In genomic region chr12:49622501-49623141, GRCh38 we compare ENCODE assay signal across 8 cellular contexts. TPM values are rescaled to one million over a fixed set of nuclear protein-coding genes. Genes with fewer than 3 reads are reported as not detected.
A peak's percentile ranks its signal among the peaks of the same experiment; 100 is the strongest.
DNase-seq lines count a peak whose midpoint lies in the region; ATAC-seq and TF ChIP-seq lines count a peak whose summit lies in the region.

No MANE protein-coding gene starts in this region.

- H3K9me3 ChIP-seq in SK-N-SH: no peaks in the 10 kb centered on the region

- peak overlapping the region; percentile 51 for H3K4me3 ChIP-seq in BJ (ENCODE audit: low read depth, low read length)
- H3K4me3 ChIP-seq in SK-N-SH (ENCODE audit: low read depth in 2 of 2, low read length in 1 of 2): peak overlapping the region; percentile 63 to 67
- H3K4me3 ChIP-seq in astrocyte of the spinal cord (ENCODE audit: low read depth, low read length): peak overlapping the region; percentile 63

- no peaks in the 10 kb centered on the region for H3K9me2 ChIP-seq in SK-N-SH

- TF ChIP-seq RAD21 in SK-N-SH (IDR thresholded peaks at IDR 0.05; ENCODE audit: low read length): no peak

- H3K79me2 ChIP-seq in SK-N-SH (ENCODE audit: insufficient read depth): no peaks in the 10 kb centered on the region

- POLR2A ChIA-PET in BJ (lab: Charles Lee): no interaction called here
- POLR2A ChIA-PET in SK-N-SH (lab: Yijun Ruan, JAX): interaction anchor here (0.6 to 2.3 kb wide), 2 partner anchors 14 to 316 kb away, joined by 3 to 10 read pairs; no protein-coding TSS in a partner anchor

- no peak; a peak in 1 of 4 replicates for TF ChIP-seq EP300 in SK-N-SH (IDR thresholded peaks at IDR 0.05; ENCODE audit: borderline replicate concordance in 1 of 2, low read depth in 1 of 2, low read length in 1 of 2)

- peaks cover 14 to 37% of the 10 kb centered on the region in 2 experiments; a peak in 3 of 4 replicates for H3K4me1 ChIP-seq in SK-N-SH (ENCODE audit: control insufficient read depth in 1 of 2, insufficient read depth in 2 of 2, low read depth in 1 of 2, low read length in 1 of 2)

- peaks cover 4% of the 10 kb centered on the region for H3K27me3 ChIP-seq in BJ (ENCODE audit: control insufficient read depth, insufficient read depth, low read length)
- H3K27me3 ChIP-seq in SK-N-SH (ENCODE audit: insufficient read depth): no peaks in the 10 kb centered on the region

- peaks cover 50% of the 10 kb centered on the region for H3F3A ChIP-seq in SK-N-SH (replicated peaks; ENCODE audit: insufficient read depth)

- peak overlapping the region; percentile 66 to 86 for H3K27ac ChIP-seq in SK-N-SH (ENCODE audit: low read depth in 2 of 2, low read length in 1 of 2)

- in situ Hi-C loops in astrocyte of the spinal cord (cut with HindIII; ENCODE audit: low sequenced_read_pairs): no loop called here

- peak overlapping the region; percentile 57 for H3K9ac ChIP-seq in SK-N-SH

- CTCF ChIA-PET in BJ (lab: Yijun Ruan, JAX): interaction anchor here (0.7 to 2.2 kb wide), 12 partner anchors 11 to 291 kb away, joined by 3 to 8 read pairs (median 4); no protein-coding TSS in a partner anchor
- CTCF ChIA-PET in SK-N-SH (lab: Yijun Ruan, JAX): interaction anchor here (0.9 to 13.7 kb wide), 26 partner anchors 8 to 323 kb away, joined by 3 to 102 read pairs (median 4); partner anchors contain the start of genes FAM186B and TMBIM6

- no peaks in the 10 kb centered on the region for H4K20me1 ChIP-seq in SK-N-SH (ENCODE audit: insufficient read depth)

- peak overlapping the region; percentile 99 for H3K4me2 ChIP-seq in SK-N-SH

- ATAC-seq in HG03439 (IDR thresholded peaks at IDR 0.05; ENCODE audit: unreplicated experiment): peak; percentile 38

- H3K36me3 ChIP-seq in BJ (ENCODE audit: control insufficient read depth, insufficient read depth, low read length): no peaks in the 10 kb centered on the region
- no peaks in the 10 kb centered on the region for H3K36me3 ChIP-seq in SK-N-SH (replicated peaks in 1 of 2; ENCODE audit: control insufficient read depth in 1 of 2, insufficient read depth in 2 of 2, low read length in 1 of 2)

- 16% methylated on average over 22 of the region's 22 CpGs for WGBS in SK-N-SH (ENCODE audit: low lambda C conversion rate)

- H2AFZ ChIP-seq in SK-N-SH (ENCODE audit: low read depth): peak overlapping the region; percentile 86

- DNase-seq in BJ (ENCODE audit: low read depth): no peak
- DNase-seq in GM19240 (ENCODE audit: insufficient read length, low spot score): peak; percentile 31
- no peak for DNase-seq in SK-N-SH
- DNase-seq in astrocyte of the spinal cord (ENCODE audit: low read depth, low spot score): no peak
- peak; percentile 56 for DNase-seq in iPS-NIHi11 (ENCODE audit: low spot score)
- DNase-seq in stimulated activated CD4-positive, alpha-beta T cell treated with anti-CD3 and anti-CD28 coated beads, Interleukin-12 subunit alpha, Interleukin-12 subunit beta, amount 100 ng/mL, for 48 hours (ENCODE audit: low read depth in 2 of 3, low spot score in 1 of 3): peak; percentile 13 to 40 (median 34)
- no peak for DNase-seq in hippocampal formation (lab: John Stamatoyannopoulos, UW)

- no peak for TF ChIP-seq CTCF in BJ (IDR thresholded peaks at IDR 0.05; ENCODE audit: insufficient read depth, low read depth, low read length)
- TF ChIP-seq CTCF in SK-N-SH (IDR thresholded peaks at IDR 0.05): no peak
- TF ChIP-seq CTCF in astrocyte of the spinal cord (IDR thresholded peaks at IDR 0.05; ENCODE audit: low read depth, low read length): no peak

TF ChIP-seq in SK-N-SH, 30 proteins besides CTCF, POLR2A, EP300 and RAD21:
- no peak for TF ChIP-seq SMC3 (IDR thresholded peaks at IDR 0.05; ENCODE audit: low read depth, low read length)
- TF ChIP-seq ZBTB33 (IDR thresholded peaks at IDR 0.05; ENCODE audit: borderline replicate concordance, low read depth): peak; percentile 76; the same call in 1 of the 2 replicates
- TF ChIP-seq FOXJ3 (CRISPR knock-in tag; IDR thresholded peaks at IDR 0.05): no peak
- TF ChIP-seq TEAD4 (IDR thresholded peaks at IDR 0.05; ENCODE audit: borderline replicate concordance, insufficient read depth): no peak
- no peak for TF ChIP-seq USF2 (IDR thresholded peaks at IDR 0.05; ENCODE audit: borderline replicate concordance, low read depth, low read length)
- TF ChIP-seq MAX (IDR thresholded peaks at IDR 0.05; ENCODE audit: low read depth): peak; percentile 80
- no peak for TF ChIP-seq RXRA (IDR thresholded peaks at IDR 0.05; ENCODE audit: borderline replicate concordance, low read depth)
- no peak for TF ChIP-seq POLR2AphosphoS5 (IDR thresholded peaks at IDR 0.05; ENCODE audit: low read depth, low read length)
- TF ChIP-seq RCOR1 (IDR thresholded peaks at IDR 0.05; ENCODE audit: low read length): 0 out of 2 replicates have a peak, but pooled peaks have one; percentile 15
- TF ChIP-seq FOSL2 (IDR thresholded peaks at IDR 0.05; ENCODE audit: borderline replicate concordance, low read depth): no peak
- TF ChIP-seq CHD2 (IDR thresholded peaks at IDR 0.05; ENCODE audit: low read length, partially characterized antibody): peak; percentile 96
- TF ChIP-seq MXI1 (IDR thresholded peaks at IDR 0.05; ENCODE audit: low read depth, low read length): no peak; the same call in 1 of the 2 replicates
- TF ChIP-seq, protein P1, sequence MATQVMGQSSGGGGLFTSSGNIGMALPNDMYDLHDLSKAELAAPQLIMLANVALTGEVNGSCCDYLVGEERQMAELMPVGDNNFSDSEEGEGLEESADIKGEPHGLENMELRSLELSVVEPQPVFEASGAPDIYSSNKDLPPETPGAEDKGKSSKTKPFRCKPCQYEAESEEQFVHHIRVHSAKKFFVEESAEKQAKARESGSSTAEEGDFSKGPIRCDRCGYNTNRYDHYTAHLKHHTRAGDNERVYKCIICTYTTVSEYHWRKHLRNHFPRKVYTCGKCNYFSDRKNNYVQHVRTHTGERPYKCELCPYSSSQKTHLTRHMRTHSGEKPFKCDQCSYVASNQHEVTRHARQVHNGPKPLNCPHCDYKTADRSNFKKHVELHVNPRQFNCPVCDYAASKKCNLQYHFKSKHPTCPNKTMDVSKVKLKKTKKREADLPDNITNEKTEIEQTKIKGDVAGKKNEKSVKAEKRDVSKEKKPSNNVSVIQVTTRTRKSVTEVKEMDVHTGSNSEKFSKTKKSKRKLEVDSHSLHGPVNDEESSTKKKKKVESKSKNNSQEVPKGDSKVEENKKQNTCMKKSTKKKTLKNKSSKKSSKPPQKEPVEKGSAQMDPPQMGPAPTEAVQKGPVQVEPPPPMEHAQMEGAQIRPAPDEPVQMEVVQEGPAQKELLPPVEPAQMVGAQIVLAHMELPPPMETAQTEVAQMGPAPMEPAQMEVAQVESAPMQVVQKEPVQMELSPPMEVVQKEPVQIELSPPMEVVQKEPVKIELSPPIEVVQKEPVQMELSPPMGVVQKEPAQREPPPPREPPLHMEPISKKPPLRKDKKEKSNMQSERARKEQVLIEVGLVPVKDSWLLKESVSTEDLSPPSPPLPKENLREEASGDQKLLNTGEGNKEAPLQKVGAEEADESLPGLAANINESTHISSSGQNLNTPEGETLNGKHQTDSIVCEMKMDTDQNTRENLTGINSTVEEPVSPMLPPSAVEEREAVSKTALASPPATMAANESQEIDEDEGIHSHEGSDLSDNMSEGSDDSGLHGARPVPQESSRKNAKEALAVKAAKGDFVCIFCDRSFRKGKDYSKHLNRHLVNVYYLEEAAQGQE (IDR thresholded peaks at IDR 0.05; ENCODE audit: low read depth, low read length): no peak

RNA-seq across cellular contexts. Expression of gene PRPF40B, which starts 0.7 kb away (rescaled TPM):
- 9.8 and 15.0 TPM in 2 replicates for polyA plus RNA-seq in BJ (2011; rRNA removed)
- polyA minus RNA-seq in BJ (2011; rRNA and poly(A)+ RNA removed): 7.6 and 9.8 TPM in 2 replicates
- polyA plus RNA-seq in SK-N-SH (2012; rRNA removed): 24.3 and 27.0 TPM in 2 replicates
- 11.2 and 14.6 TPM in 2 replicates for polyA plus RNA-seq in SK-N-SH (2012; cell fraction: cytosol; rRNA removed)
- polyA plus RNA-seq in SK-N-SH (2012; cell fraction: nucleus; rRNA removed): 125 TPM in 2 replicates

RNA-seq across cellular contexts. Expression of gene FAM186B, which starts 17.2 kb away (rescaled TPM):
- polyA plus RNA-seq in BJ (2011; rRNA removed): 0.11 and 0.12 TPM in 2 replicates
- polyA minus RNA-seq in BJ (2011; rRNA and poly(A)+ RNA removed): 0.28 TPM in 1 of 2 replicates, not detected in the other
- 0.16 and 0.24 TPM in 2 replicates for polyA plus RNA-seq in SK-N-SH (2012; rRNA removed)
- polyA plus RNA-seq in SK-N-SH (2012; cell fraction: cytosol; rRNA removed): 0.09 and 0.18 TPM in 2 replicates
- polyA plus RNA-seq in SK-N-SH (2012; cell fraction: nucleus; rRNA removed): 0.80 and 0.93 TPM in 2 replicates

RNA-seq across cellular contexts. Expression of gene MCRS1, which starts 54.7 kb away (rescaled TPM):
- polyA plus RNA-seq in BJ (2011; rRNA removed) (58.6 and 96.0 TPM in 2 replicates), SK-N-SH (2012; rRNA removed) (103 and 107 TPM in 2 replicates)
- polyA minus RNA-seq in BJ (2011; rRNA and poly(A)+ RNA removed): 46.6 and 83.1 TPM in 2 replicates
- polyA plus RNA-seq in SK-N-SH (2012; cell fraction: cytosol; rRNA removed): 50.0 and 75.2 TPM in 2 replicates
- 200 and 202 TPM in 2 replicates for polyA plus RNA-seq in SK-N-SH (2012; cell fraction: nucleus; rRNA removed)

Comparison
In these comparisons a context has a peak if more than half of its experiments do, and no peak if none do; other contexts are left out.
1. DNase-seq: peak in GM19240 (single experiment), iPS-NIHi11 (single experiment) and stimulated activated CD4-positive, alpha-beta T cell treated with anti-CD3 and anti-CD28 coated beads, Interleukin-12 subunit alpha, Interleukin-12 subunit beta, amount 100 ng/mL, for 48 hours (3 of 3); none in BJ (single experiment), SK-N-SH (single experiment), astrocyte of the spinal cord (single experiment) and hippocampal formation (0 of 2).
2. Peak in every context shown above with its lines, with median percentiles within 50 percentile points of each other: H3K4me3 ChIP-seq.